ENCODE assay signal across 27 cellular contexts in genomic region chr12:12620730-12621315, GRCh38. TPM values are rescaled to one million over a fixed set of nuclear protein-coding genes. Genes with fewer than 3 reads are reported as not detected.
DNase-seq lines count a peak whose midpoint lies in the region; ATAC-seq, FAIRE-seq and TF ChIP-seq lines count a peak whose summit lies in the region.
"Had no signal": no experiment of that assay in that cellular context is flagged by ENCODE, and none has a peak within 500 bp of the region (broad histone marks: within the 10 kb centered on the region; RNA-seq: fewer than 3 reads in every experiment).

No MANE protein-coding gene starts in this region.

- POLR2A ChIA-PET in activated naive CD8-positive, alpha-beta T cell treated with anti-CD3 and anti-CD28 coated beads, Interleukin-2, amount 10 ng/mL, durations not matched to agents 7 days and 5 days (lab: Charles Lee), result interaction anchor here (0.5 to 0.7 kb wide), 2 partner anchors 7 to 47 kb away, joined by 3 to 4 read pairs; no protein-coding TSS in a partner anchor
- POLR2A ChIA-PET in K562 (lab: Yijun Ruan, JAX), result no interaction called here

- H3K27me3 ChIP-seq in K562 (ENCODE audit: control insufficient read depth in 2 of 2, insufficient read depth in 2 of 2, low read length in 2 of 2) (no peaks in the 10 kb centered on the region), transverse colon (no peaks in the 10 kb centered on the region), brain microvascular endothelial cell (replicated peaks) (no peaks in the 10 kb centered on the region)
- H3K27me3 ChIP-seq: SJCRH30, testis, vagina had no signal

- CTCF ChIA-PET in K562 (lab: Yijun Ruan, JAX; ENCODE audit: low intra/inter-chr PET ratio), result no interaction called here

- no peak for TF ChIP-seq CTCF in K562 (IDR thresholded peaks at IDR 0.05 in 2 of 3, conservative IDR thresholded peaks at IDR 0.05 in 1 of 3; ENCODE audit: insufficient read depth in 2 of 3, low read depth in 1 of 3, low read length in 3 of 3)
- no peak for TF ChIP-seq CTCF in transverse colon (IDR thresholded peaks at IDR 0.05)
- TF ChIP-seq CTCF in GM13977 (IDR thresholded peaks at IDR 0.05; ENCODE audit: extremely low read depth, insufficient read depth, missing control alignments), result no peak
- no peak for TF ChIP-seq CTCF in brain microvascular endothelial cell (IDR thresholded peaks at IDR 0.05; ENCODE audit: low read depth, low read length, missing control alignments)

- peaks cover 2% of the 10 kb centered on the region for H3K9me3 Mint-ChIP-seq in activated naive CD8-positive, alpha-beta T cell treated with anti-CD3 and anti-CD28 coated beads, Interleukin-2, amount 10 ng/mL, durations not matched to agents 7 days and 5 days
- H3K9me3 Mint-ChIP-seq in activated naive CD8-positive, alpha-beta T cell treated with anti-CD3 and anti-CD28 coated beads, Interleukin-2, amount 50 U/mL, for 24 hours, result peaks cover 7% of the 10 kb centered on the region

- H3K27ac ChIP-seq in K562 (ENCODE audit: extremely low read depth, low read depth, low read length) (no peak overlapping the region), transverse colon (peak overlapping the region; percentile 35 to 73 (median 56)), brain microvascular endothelial cell (no peak overlapping the region)
- H3K27ac ChIP-seq: C4-2B, coronary artery, GM23248, left ventricle myocardium inferior, SJCRH30, testis, vagina had no signal

- no peak for ATAC-seq in activated naive CD8-positive, alpha-beta T cell treated with anti-CD3 and anti-CD28 coated beads, Interleukin-2, amount 10 ng/mL, durations not matched to agents 7 days and 5 days (ENCODE audit: low read depth)
- no peak for ATAC-seq in activated naive CD8-positive, alpha-beta T cell treated with anti-CD3 and anti-CD28 coated beads, Interleukin-2, amount 50 U/mL, for 24 hours
- no peak for ATAC-seq in K562

- intact Hi-C loops in K562 (cut with micrococcal nuclease) (no loop called here), transverse colon (cut with DNase I; ENCODE audit: low total_unique reads) (no loop called here)

- no peak for TF ChIP-seq RAD21 in K562 (CRISPR knock-in tag; conservative IDR thresholded peaks at IDR 0.05 in 1 of 2, IDR thresholded peaks at IDR 0.05 in 1 of 2)

- no TSS peak for BruUV-seq in K562 (replicated peaks; lab: Mats Ljungman, UMichigan)

- H3K36me3 ChIP-seq in K562 (ENCODE audit: control insufficient read depth, insufficient read depth, low read length) (no peaks in the 10 kb centered on the region), transverse colon (no peaks in the 10 kb centered on the region), brain microvascular endothelial cell (replicated peaks) (no peaks in the 10 kb centered on the region)
- H3K36me3 ChIP-seq: vagina had no signal

- H3K9me3 ChIP-seq in K562 (replicated peaks; ENCODE audit: control insufficient read depth, insufficient read depth, low read depth, low read length) (no peaks in the 10 kb centered on the region), transverse colon (no peaks in the 10 kb centered on the region)
- H3K9me3 ChIP-seq: SJCRH30, testis, vagina had no signal

- H3K4me3 Mint-ChIP-seq in activated naive CD8-positive, alpha-beta T cell treated with anti-CD3 and anti-CD28 coated beads, Interleukin-2, amount 10 ng/mL, durations not matched to agents 7 days and 5 days, result no peak overlapping the region
- H3K4me3 Mint-ChIP-seq in activated naive CD8-positive, alpha-beta T cell treated with anti-CD3 and anti-CD28 coated beads, Interleukin-2, amount 50 U/mL, for 24 hours, result no peak overlapping the region
- H3K4me3 Mint-ChIP-seq: activated T-helper 1 cell treated with anti-CD3 and anti-CD28 coated beads, Interleukin-12 subunit alpha, Interleukin-12 subunit beta, Interleukin-2, Interleukin-4 antibody, amounts not matched to agents 30 ng/mL and 10 ng/mL and 1 ng/mL, durations not matched to agents 14 hours and 24 hours and 36 hours; nephron; stimulated activated naive B cell treated with anti-CD40 and anti-IgM and Interleukin-4, amounts not matched to agents 10 μg/mL and 1 μg/mL and 100 μg/mL, for 72 hours had no signal

- H3K4me1 Mint-ChIP-seq in activated naive CD8-positive, alpha-beta T cell treated with anti-CD3 and anti-CD28 coated beads, Interleukin-2, amount 10 ng/mL, durations not matched to agents 7 days and 5 days, result peaks cover 32% of the 10 kb centered on the region
- peaks cover 54% of the 10 kb centered on the region for H3K4me1 Mint-ChIP-seq in activated naive CD8-positive, alpha-beta T cell treated with anti-CD3 and anti-CD28 coated beads, Interleukin-2, amount 50 U/mL, for 24 hours

- no peaks in the 10 kb centered on the region for H3K27me3 Mint-ChIP-seq in activated naive CD8-positive, alpha-beta T cell treated with anti-CD3 and anti-CD28 coated beads, Interleukin-2, amount 10 ng/mL, durations not matched to agents 7 days and 5 days
- H3K27me3 Mint-ChIP-seq in activated naive CD8-positive, alpha-beta T cell treated with anti-CD3 and anti-CD28 coated beads, Interleukin-2, amount 50 U/mL, for 24 hours, result no peaks in the 10 kb centered on the region
- H3K27me3 Mint-ChIP-seq: stimulated activated naive B cell treated with anti-CD40 and anti-IgM and Interleukin-4, amounts not matched to agents 10 μg/mL and 1 μg/mL and 100 μg/mL, for 72 hours had no signal

- H3K36me3 Mint-ChIP-seq in activated naive CD8-positive, alpha-beta T cell treated with anti-CD3 and anti-CD28 coated beads, Interleukin-2, amount 10 ng/mL, durations not matched to agents 7 days and 5 days, result peaks cover 31% of the 10 kb centered on the region
- peaks cover 14% of the 10 kb centered on the region for H3K36me3 Mint-ChIP-seq in activated naive CD8-positive, alpha-beta T cell treated with anti-CD3 and anti-CD28 coated beads, Interleukin-2, amount 50 U/mL, for 24 hours (ENCODE audit: low read depth)

- H3K9me1 ChIP-seq in K562 (ENCODE audit: control insufficient read depth, insufficient read depth, low read length), result no peaks in the 10 kb centered on the region

- no peaks in the 10 kb centered on the region for H3K4me1 ChIP-seq in K562 (replicated peaks in 1 of 2; ENCODE audit: control insufficient read depth in 2 of 2, insufficient read depth in 2 of 2, low read length in 2 of 2)
- peaks cover 0 to 46% (median 26%) of the 10 kb centered on the region in 4 donors for H3K4me1 ChIP-seq in transverse colon
- H3K4me1 ChIP-seq: SJCRH30 had no signal

- H3K4me3 ChIP-seq in K562 (no peak overlapping the region), transverse colon (no peak overlapping the region), brain microvascular endothelial cell (ENCODE audit: low read depth, low read length) (no peak overlapping the region)
- H3K4me3 ChIP-seq: coronary artery, GM23248, left ventricle myocardium inferior, SJCRH30, testis, vagina had no signal

- H3K79me2 ChIP-seq in K562 (ENCODE audit: control insufficient read depth, insufficient read depth, low read length), result no peaks in the 10 kb centered on the region

- peak overlapping the region; percentile 5 for H3K27ac Mint-ChIP-seq in activated naive CD8-positive, alpha-beta T cell treated with anti-CD3 and anti-CD28 coated beads, Interleukin-2, amount 10 ng/mL, durations not matched to agents 7 days and 5 days
- no peak overlapping the region for H3K27ac Mint-ChIP-seq in activated naive CD8-positive, alpha-beta T cell treated with anti-CD3 and anti-CD28 coated beads, Interleukin-2, amount 50 U/mL, for 24 hours
- H3K27ac Mint-ChIP-seq: activated T-helper 1 cell treated with anti-CD3 and anti-CD28 coated beads, Interleukin-12 subunit alpha, Interleukin-12 subunit beta, Interleukin-2, Interleukin-4 antibody, amounts not matched to agents 30 ng/mL and 10 ng/mL and 1 ng/mL, durations not matched to agents 14 hours and 24 hours and 36 hours; nephron; stimulated activated naive B cell treated with anti-CD40 and anti-IgM and Interleukin-4, amounts not matched to agents 10 μg/mL and 1 μg/mL and 100 μg/mL, for 72 hours had no signal

- FAIRE-seq in K562 (lab: Jason Lieb, UNC), result no peak
- FAIRE-seq: endometrium, TTC549 had no signal

- no peaks in the 10 kb centered on the region for H4K20me1 ChIP-seq in K562 (replicated peaks; ENCODE audit: control insufficient read depth, insufficient read depth, low read length)

- TF ChIP-seq POLR2A in K562 (conservative IDR thresholded peaks at IDR 0.05) (no peak), transverse colon (IDR thresholded peaks at IDR 0.05) (no peak)

- in situ Hi-C loops in G401 (cut with HindIII; ENCODE audit: low sequenced_read_pairs), result no loop called here
- in situ Hi-C loops in K562 (cut with MboI), result no loop called here
- in situ Hi-C loops in transverse colon (cut with MboI; ENCODE audit: low pct_ligation_motif_present in 1 of 4, low pct_unique_long_range_greater_than_20kb in 1 of 4, low sequenced_read_pairs in 3 of 4), result no loop called here
- in situ Hi-C loops in GM13977 (cut with MboI; ENCODE audit: low pct_unique_long_range_greater_than_20kb, low sequenced_read_pairs, unreplicated experiment), result no loop called here
- in situ Hi-C loops in brain microvascular endothelial cell (cut with HindIII; ENCODE audit: low pct_ligation_motif_present, low sequenced_read_pairs), result no loop called here

- no peak overlapping the region for H3K4me2 ChIP-seq in K562 (ENCODE audit: insufficient read depth, low read length)

- H3K9ac ChIP-seq in K562 (ENCODE audit: insufficient read depth in 1 of 2, low read depth in 2 of 2, low read length in 2 of 2), result no peak overlapping the region
- H3K9ac ChIP-seq: GM23248 had no signal

- TF ChIP-seq EP300 in K562 (IDR thresholded peaks at IDR 0.05; ENCODE audit: low read length) (no peak), transverse colon (IDR thresholded peaks at IDR 0.05; ENCODE audit: low read depth) (no peak)

- WGBS in K562 (ENCODE audit: insufficient coverage, low coverage, missing lambda C conversion rate), result 82% methylated on average over 6 of the region's 6 CpGs
- WGBS in transverse colon (ENCODE audit: low coverage in 1 of 2), 2 donors, result 65 to 72% methylated on average over 5 to 6 of the region's 6 CpGs

- DNase-seq in activated naive CD8-positive, alpha-beta T cell treated with anti-CD3 and anti-CD28 coated beads, Interleukin-2, amount 10 ng/mL, durations not matched to agents 7 days and 5 days, result no peak
- DNase-seq in activated naive CD8-positive, alpha-beta T cell treated with anti-CD3 and anti-CD28 coated beads, Interleukin-2, amount 50 U/mL, for 24 hours, result no peak
- DNase-seq in G401 (ENCODE audit: low spot score) (peak; percentile 93), K562 (ENCODE audit: extremely low read depth in 1 of 4, low spot score in 3 of 4) (no peak), transverse colon (no peak), GM13977 (ENCODE audit: low spot score) (no peak), brain microvascular endothelial cell (no peak)
- DNase-seq: activated CD4-positive, CD25-positive, alpha-beta regulatory T cell treated with anti-CD3 and anti-CD28 coated beads, Interleukin-2, amount 50 U/mL, for 72 hours; GF-D8; GM23248; hypothalamus; left ventricle myocardium inferior; NCI-H1417; NCI-H2107; NCI-H526 treated with DMSO at 0.1 percent for 48 hours; retina; SJCRH30; stimulated activated CD4-positive, alpha-beta T cell treated with anti-CD3 and anti-CD28 coated beads, Interleukin-4, amount 100 ng/mL, for 1 hour; stimulated activated naive B cell treated with anti-CD40 and anti-IgM and Interleukin-4, amounts not matched to agents 10 μg/mL and 1 μg/mL and 100 μg/mL, for 72 hours; testis had no signal

- H2AFZ ChIP-seq in K562 (ENCODE audit: low read depth, low read length), result no peak overlapping the region
- H2AFZ ChIP-seq: GM23248 had no signal

RNA-seq across cellular contexts. Expression of gene CREBL2, which starts 9.1 kb away (rescaled TPM):
- 10 to 100 TPM; 21.4 to 23.3 TPM for total RNA-seq in activated naive CD8-positive, alpha-beta T cell treated with anti-CD3 and anti-CD28 coated beads, Interleukin-2, amount 10 ng/mL, durations not matched to agents 7 days and 5 days
- 7.8 and 19.0 TPM in 2 replicates for total RNA-seq in G401 (2014; rRNA removed; shearing (Covaris generic))
- total RNA-seq in K562 (2011; cell fraction: chromatin; rRNA removed; ENCODE audit: low replicate concordance), result 2.3 and 3.8 TPM in 2 replicates
- total RNA-seq in K562 (2011; cell fraction: nucleolus; rRNA removed), result 2.0 and 2.9 TPM in 2 replicates
- total RNA-seq in K562 (2011; cell fraction: nucleoplasm; rRNA removed), result 3.2 and 6.9 TPM in 2 replicates
- total RNA-seq in K562 (2014; rRNA removed) (7.3 and 8.9 TPM in 2 replicates), K562 (2014; rRNA removed; fragmentation: Illumina TruSeq; extraction: Trizol) (5.7 and 6.4 TPM in 2 replicates), K562 (2015; rRNA removed; fragmentation: Illumina TruSeq; extraction: Trizol) (5.5 and 5.6 TPM in 2 replicates), K562 (2021) (3.8 and 5.2 TPM in 2 replicates), transverse colon (10 to 100 TPM; 11.2 to 42.7 (median 26.4) TPM)
- polyA plus RNA-seq in K562 (2011; rRNA removed) (4.7 and 5.2 TPM in 2 replicates), K562 (2014; fragmentation: Illumina TruSeq; extraction: Trizol) (4.6 and 5.0 TPM in 2 replicates), K562 (2014; fragmentation: Nextera tagmentation; extraction: Ambion mirVana) (1 to 10 TPM; 1.7 to 1.9 TPM), K562 (2014; rRNA removed) (2.9 and 4.8 TPM in 2 replicates)
- polyA plus RNA-seq in K562 (2011; cell fraction: cytosol; rRNA removed), result 2.1 and 3.8 TPM in 2 replicates
- polyA plus RNA-seq in K562 (2011; cell fraction: nucleus; rRNA removed), result 1.8 and 2.6 TPM in 2 replicates
- polyA plus RNA-seq in K562 (2012), result 4.4 and 7.9 TPM in 2 replicates
- polyA minus RNA-seq in K562 (2011; rRNA and poly(A)+ RNA removed), result 6.3 and 7.0 TPM in 2 replicates
- polyA minus RNA-seq in K562 (2011; cell fraction: cytosol; rRNA and poly(A)+ RNA removed), result 2.6 TPM in 2 replicates
- 1.8 and 2.7 TPM in 2 replicates for polyA minus RNA-seq in K562 (2011; cell fraction: nucleus; rRNA and poly(A)+ RNA removed)

RNA-seq across cellular contexts. Expression of gene DUSP16, which starts 58.2 kb away (rescaled TPM):
- total RNA-seq in activated naive CD8-positive, alpha-beta T cell treated with anti-CD3 and anti-CD28 coated beads, Interleukin-2, amount 10 ng/mL, durations not matched to agents 7 days and 5 days, result 10 to 100 TPM; 32.2 to 38.1 TPM
- total RNA-seq in G401 (2014; rRNA removed; shearing (Covaris generic)), result 16.2 and 29.6 TPM in 2 replicates
- total RNA-seq in K562 (2011; cell fraction: chromatin; rRNA removed; ENCODE audit: low replicate concordance), result 11.4 and 26.0 TPM in 2 replicates
- total RNA-seq in K562 (2011; cell fraction: nucleolus; rRNA removed), result 5.7 and 5.8 TPM in 2 replicates
- 7.7 and 9.8 TPM in 2 replicates for total RNA-seq in K562 (2011; cell fraction: nucleoplasm; rRNA removed)
- total RNA-seq in K562 (2014; rRNA removed) (4.7 and 5.6 TPM in 2 replicates), K562 (2014; rRNA removed; fragmentation: Illumina TruSeq; extraction: Trizol) (5.7 and 7.1 TPM in 2 replicates), K562 (2015; rRNA removed; fragmentation: Illumina TruSeq; extraction: Trizol) (6.2 and 6.4 TPM in 2 replicates), K562 (2021) (9.2 and 10.1 TPM in 2 replicates), transverse colon (10 to 100 TPM; 16.1 to 47.0 (median 40.0) TPM)
- polyA plus RNA-seq in K562 (2011; rRNA removed) (10.0 and 12.3 TPM in 2 replicates), K562 (2014; fragmentation: Illumina TruSeq; extraction: Trizol) (7.0 and 8.0 TPM in 2 replicates), K562 (2014; fragmentation: Nextera tagmentation; extraction: Ambion mirVana) (1 to 10 TPM in 1 of 2 experiments, under 1 TPM in 1; 0.70 to 1.1 TPM), K562 (2014; rRNA removed) (5.1 and 5.8 TPM in 2 replicates)
- 6.5 and 7.6 TPM in 2 replicates for polyA plus RNA-seq in K562 (2011; cell fraction: cytosol; rRNA removed)
- 4.4 and 7.8 TPM in 2 replicates for polyA plus RNA-seq in K562 (2011; cell fraction: nucleus; rRNA removed)
- 4.5 and 5.1 TPM in 2 replicates for polyA plus RNA-seq in K562 (2012)
- polyA minus RNA-seq in K562 (2011; rRNA and poly(A)+ RNA removed), result 18.1 and 24.1 TPM in 2 replicates
- 9.5 and 10.6 TPM in 2 replicates for polyA minus RNA-seq in K562 (2011; cell fraction: cytosol; rRNA and poly(A)+ RNA removed)
- 3.1 and 7.0 TPM in 2 replicates for polyA minus RNA-seq in K562 (2011; cell fraction: nucleus; rRNA and poly(A)+ RNA removed)

Comparison
In these comparisons a context has a peak if more than half of its experiments do, and no peak if none do; other contexts are left out.
1. H3K27ac ChIP-seq: peak in transverse colon (4 of 4); none in K562 (single experiment) and brain microvascular endothelial cell (single experiment).